14 cellular contexts compared by ENCODE assay signal in genomic region chr5:169873642-169874041, GRCh38.
A peak's percentile ranks its signal among the peaks of the same experiment; 100 is the strongest.
DNase-seq lines count a peak whose midpoint lies in the region; ATAC-seq and TF ChIP-seq lines count a peak whose summit lies in the region.
"Had no signal": no experiment of that assay in that cellular context is flagged by ENCODE, and none has a peak within 500 bp of the region (broad histone marks: within the 10 kb centered on the region; RNA-seq: fewer than 3 reads in every experiment).

No MANE protein-coding gene starts in this region.

- CTCF ChIA-PET in activated CD4-positive, alpha-beta T cell treated with anti-CD3 and anti-CD28 coated beads, Interleukin-2, amount 10 ng/mL, durations not matched to agents 7 days and 5 days (lab: Charles Lee), result interaction anchor here (0.6 kb wide), 1 partner anchor 92 kb away, joined by 3 read pairs; no protein-coding TSS in a partner anchor

- TF ChIP-seq POLR2A in tibial nerve (IDR thresholded peaks at IDR 0.05), result no peak

- POLR2A ChIA-PET in activated CD4-positive, alpha-beta T cell treated with anti-CD3 and anti-CD28 coated beads, Interleukin-2, amount 10 ng/mL, durations not matched to agents 7 days and 5 days (lab: Charles Lee), result no interaction called here

- no peaks in the 10 kb centered on the region for H3K36me3 ChIP-seq in left lung
- H3K36me3 ChIP-seq in tibial nerve, result no peaks in the 10 kb centered on the region

- peaks cover 2 to 44% of the 10 kb centered on the region in 2 donors for H3K4me1 ChIP-seq in left lung
- peaks cover 0 to 4% (median 2%) of the 10 kb centered on the region in 4 donors for H3K4me1 ChIP-seq in tibial nerve
- H3K4me1 ChIP-seq: Caco-2 had no signal

- peak; percentile 66 for ATAC-seq in left lung
- ATAC-seq: stimulated activated naive B cell treated with anti-CD40 and anti-IgM and Interleukin-4, amounts not matched to agents 10 μg/mL and 1 μg/mL and 100 μg/mL, for 72 hours had no signal

- H3K4me3 ChIP-seq in left lung (no peak overlapping the region), tibial nerve (no peak overlapping the region)

- DNase-seq in MV-4-11 (lab: John Stamatoyannopoulos, UW) (peak; percentile 90), caudate nucleus (lab: John Stamatoyannopoulos, UW) (peak in 28 of 61 donors; percentile 4 to 46 (median 18)), left lung (no peak), substantia nigra (lab: John Stamatoyannopoulos, UW) (peak in 20 of 49 donors; percentile 9 to 49 (median 22)), tibial nerve (ENCODE audit: low spot score in 2 of 2) (no peak), NCI-H2081 (lab: John Stamatoyannopoulos, UW) (no peak), NCI-H2171 (lab: John Stamatoyannopoulos, UW) (no peak)
- DNase-seq in activated CD4-positive, alpha-beta T cell treated with anti-CD3 and anti-CD28 coated beads, Interleukin-2, amount 10 ng/mL, durations not matched to agents 7 days and 5 days, result no peak
- DNase-seq: Caco-2; NCI-H1092 treated with DMSO at 0.1 percent for 48 hours; stimulated activated CD4-positive, alpha-beta T cell treated with anti-CD3 and anti-CD28 coated beads, Interleukin-15, amount 100 ng/mL, for 24 hours; stimulated activated naive B cell treated with anti-CD40 and anti-IgM and Interleukin-4, amounts not matched to agents 10 μg/mL and 1 μg/mL and 100 μg/mL, for 72 hours had no signal

- H3K9me3 ChIP-seq in left lung (no peaks in the 10 kb centered on the region), tibial nerve (no peaks in the 10 kb centered on the region)
- H3K9me3 ChIP-seq: Caco-2 had no signal

- 48 to 61% methylated on average over 5 of the region's 5 CpGs for WGBS in tibial nerve, 2 donors

- no peak for TF ChIP-seq CTCF in left lung (IDR thresholded peaks at IDR 0.05)
- TF ChIP-seq CTCF in tibial nerve (IDR thresholded peaks at IDR 0.05), result no peak

- H3K27ac ChIP-seq in caudate nucleus (ENCODE audit: low read depth, low read length) (peak overlapping the region; percentile 54), left lung (peak overlapping the region in 1 of 2 donors; percentile 73), substantia nigra (ENCODE audit: low read depth, low read length, poor library complexity, severe bottlenecking) (peak overlapping the region; percentile 50), tibial nerve (no peak overlapping the region)

- no peak overlapping the region for H3K27ac Mint-ChIP-seq in activated CD4-positive, alpha-beta T cell treated with anti-CD3 and anti-CD28 coated beads, Interleukin-2, amount 10 ng/mL, durations not matched to agents 7 days and 5 days
- H3K27ac Mint-ChIP-seq: mesothelial cell of epicardium had no signal

- intact Hi-C loops in left lung (cut with DNase I), result no loop called here

- H3K27me3 Mint-ChIP-seq in activated CD4-positive, alpha-beta T cell treated with anti-CD3 and anti-CD28 coated beads, Interleukin-2, amount 10 ng/mL, durations not matched to agents 7 days and 5 days, result no peaks in the 10 kb centered on the region
- H3K27me3 Mint-ChIP-seq: central memory CD8-positive, alpha-beta T cell; stimulated activated naive B cell treated with anti-CD40 and anti-IgM and Interleukin-4, amounts not matched to agents 10 μg/mL and 1 μg/mL and 100 μg/mL, for 72 hours had no signal

- H3K4me3 Mint-ChIP-seq in activated CD4-positive, alpha-beta T cell treated with anti-CD3 and anti-CD28 coated beads, Interleukin-2, amount 10 ng/mL, durations not matched to agents 7 days and 5 days, result no peak overlapping the region
- H3K4me3 Mint-ChIP-seq: central memory CD8-positive, alpha-beta T cell; mesothelial cell of epicardium; stimulated activated naive B cell treated with anti-CD40 and anti-IgM and Interleukin-4, amounts not matched to agents 10 μg/mL and 1 μg/mL and 100 μg/mL, for 72 hours had no signal

- no peaks in the 10 kb centered on the region for H3K4me1 Mint-ChIP-seq in activated CD4-positive, alpha-beta T cell treated with anti-CD3 and anti-CD28 coated beads, Interleukin-2, amount 10 ng/mL, durations not matched to agents 7 days and 5 days
- H3K4me1 Mint-ChIP-seq: mesothelial cell of epicardium had no signal

- H3K27me3 ChIP-seq in left lung (no peaks in the 10 kb centered on the region), tibial nerve (no peaks in the 10 kb centered on the region)

- H3K9me3 Mint-ChIP-seq in activated CD4-positive, alpha-beta T cell treated with anti-CD3 and anti-CD28 coated beads, Interleukin-2, amount 10 ng/mL, durations not matched to agents 7 days and 5 days, result no peaks in the 10 kb centered on the region
- H3K9me3 Mint-ChIP-seq: central memory CD8-positive, alpha-beta T cell; mesothelial cell of epicardium; stimulated activated naive B cell treated with anti-CD40 and anti-IgM and Interleukin-4, amounts not matched to agents 10 μg/mL and 1 μg/mL and 100 μg/mL, for 72 hours had no signal

- peaks cover 32% of the 10 kb centered on the region for H3K36me3 Mint-ChIP-seq in activated CD4-positive, alpha-beta T cell treated with anti-CD3 and anti-CD28 coated beads, Interleukin-2, amount 10 ng/mL, durations not matched to agents 7 days and 5 days (ENCODE audit: low read depth)
- H3K36me3 Mint-ChIP-seq: mesothelial cell of epicardium had no signal

- no peak for TF ChIP-seq EP300 in tibial nerve (IDR thresholded peaks at IDR 0.05)

Comparison
In these comparisons a context has a peak if more than half of its experiments do, and no peak if none do; other contexts are left out.
1. H3K27ac ChIP-seq: peak in caudate nucleus (single experiment) and substantia nigra (single experiment); none in tibial nerve (0 of 4).